In the genomic region with DNA sequence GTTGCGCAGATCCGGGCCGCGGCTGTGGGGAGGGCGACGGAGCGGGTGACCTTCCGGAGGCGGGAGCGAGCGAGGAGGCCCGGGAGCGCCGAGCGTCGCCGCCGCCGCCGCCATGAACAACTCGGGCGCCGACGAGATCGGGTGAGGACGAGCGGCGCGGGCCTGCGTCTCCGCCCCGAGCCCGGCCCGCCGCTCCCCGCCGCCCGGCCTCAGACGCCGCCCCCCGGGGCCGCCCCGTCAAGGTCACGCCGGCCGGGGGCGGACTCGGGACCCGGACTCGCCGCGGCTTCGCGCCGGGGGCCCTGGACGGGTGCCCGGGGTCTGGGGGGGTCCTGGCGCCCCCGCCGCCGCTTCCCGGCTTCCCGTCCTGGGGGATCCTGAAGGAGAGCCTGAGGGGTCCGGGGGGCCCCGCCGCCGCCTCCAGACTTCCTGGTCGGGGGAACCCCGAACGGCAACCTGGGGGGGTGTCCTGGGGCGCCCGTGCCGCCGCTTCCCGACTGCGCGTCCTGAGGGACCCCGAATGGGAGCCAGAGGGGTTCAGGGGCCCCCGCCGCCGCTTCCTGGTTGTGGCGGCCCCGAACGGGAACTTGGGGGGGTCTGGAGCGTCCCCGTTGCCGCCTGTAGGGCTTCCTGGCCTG, we compare ENCODE assay signal across 8 cellular contexts. TPM values are rescaled to one million over a fixed set of nuclear protein-coding genes. Genes with fewer than 3 reads are reported as not detected.
DNase-seq lines count a peak whose midpoint lies in the region; ATAC-seq and TF ChIP-seq lines count a peak whose summit lies in the region.

No MANE protein-coding gene starts in this region.

- peak overlapping the region; percentile 91 for H3K27ac ChIP-seq in RWPE2 (ENCODE audit: poor library complexity, severe bottlenecking)
- peak overlapping the region; percentile 95 to 99 (median 97) for H3K27ac ChIP-seq in transverse colon

- no peak for TF ChIP-seq EP300 in transverse colon (IDR thresholded peaks at IDR 0.05; ENCODE audit: low read depth)

- H3K36me3 ChIP-seq in RWPE2 (ENCODE audit: low read depth) = peaks cover 28% of the 10 kb centered on the region
- H3K36me3 ChIP-seq in mucosa of stomach (ENCODE audit: control insufficient read depth, insufficient read depth, low read length) = no peaks in the 10 kb centered on the region
- H3K36me3 ChIP-seq in transverse colon = no peaks in the 10 kb centered on the region

- DNase-seq in RWPE2 (ENCODE audit: low spot score) (no peak), transverse colon (peak; percentile 34), cerebellum (ENCODE audit: low spot score) (no peak)
- peak; percentile 38 for DNase-seq in central memory CD4-positive, alpha-beta T cell

- in situ Hi-C loops in transverse colon (cut with MboI; ENCODE audit: low pct_ligation_motif_present in 1 of 4, low pct_unique_long_range_greater_than_20kb in 1 of 4, low sequenced_read_pairs in 3 of 4) = no loop called here

- H3K4me1 ChIP-seq in RWPE2 (ENCODE audit: insufficient read depth, poor library complexity, severe bottlenecking) (peaks cover 10% of the 10 kb centered on the region), mucosa of stomach (ENCODE audit: control insufficient read depth, insufficient read depth, low read length) (peaks cover 38% of the 10 kb centered on the region), transverse colon (peaks cover 29 to 56% (median 46%) of the 10 kb centered on the region in 4 donors)

- TF ChIP-seq CTCF in GM12875 (IDR thresholded peaks at IDR 0.05; ENCODE audit: borderline replicate concordance, insufficient read depth, low read depth, low read length) = no peak
- TF ChIP-seq CTCF in RWPE2 (IDR thresholded peaks at IDR 0.05; ENCODE audit: poor library complexity, severe bottlenecking) = no peak
- TF ChIP-seq CTCF in transverse colon (IDR thresholded peaks at IDR 0.05) = no peak

- H3K9ac ChIP-seq in mucosa of stomach (ENCODE audit: low read length) = peak overlapping the region; percentile 87

- intact Hi-C loops in transverse colon (cut with DNase I; ENCODE audit: low total_unique reads) = loop anchor here (10.0 kb wide), 1 partner anchor 123 kb away; a partner anchor contains a TSS

- H3K9me3 ChIP-seq in RWPE2 (ENCODE audit: severe bottlenecking) = no peaks in the 10 kb centered on the region
- no peaks in the 10 kb centered on the region for H3K9me3 ChIP-seq in mucosa of stomach (ENCODE audit: control insufficient read depth, low read length)
- H3K9me3 ChIP-seq in transverse colon = no peaks in the 10 kb centered on the region

- no peak for TF ChIP-seq POLR2A in transverse colon (IDR thresholded peaks at IDR 0.05)

- H3K4me3 ChIP-seq in GM12875 (ENCODE audit: low read depth, low read length) = peak overlapping the region; percentile 96
- peak overlapping the region; percentile 83 for H3K4me3 ChIP-seq in RWPE2 (ENCODE audit: severe bottlenecking)
- H3K4me3 ChIP-seq in mucosa of stomach (ENCODE audit: low read length) = peak overlapping the region; percentile 45
- H3K4me3 ChIP-seq in transverse colon = peak overlapping the region; percentile 79 to 99 (median 96)

- no peaks in the 10 kb centered on the region for H3K27me3 ChIP-seq in RWPE2 (ENCODE audit: insufficient read depth, poor library complexity, severe bottlenecking)
- H3K27me3 ChIP-seq in mucosa of stomach (ENCODE audit: control insufficient read depth, insufficient read depth, low read length) = peaks cover under 1% of the 10 kb centered on the region
- peaks cover 12% of the 10 kb centered on the region for H3K27me3 ChIP-seq in transverse colon

- WGBS in transverse colon (ENCODE audit: low coverage in 1 of 2), 2 donors = 1% methylated on average over 33 of the region's 87 CpGs; no CpG with 5 or more reads in 1 of the 2 donors

- ATAC-seq in HG02623 (IDR thresholded peaks at IDR 0.05; ENCODE audit: unreplicated experiment) (peak; percentile 19), RWPE2 (ENCODE audit: low read depth) (no peak), HG03378 (IDR thresholded peaks at IDR 0.05; ENCODE audit: unreplicated experiment) (no peak)

RNA-seq across cellular contexts. Expression of a gene that starts 0.4 kb away (rescaled TPM):
- 10 to 100 TPM; 36.3 to 77.2 (median 41.6) TPM for total RNA-seq in transverse colon
- 26.9 TPM for total RNA-seq in cerebellum

RNA-seq across cellular contexts. Expression of a gene that starts 6.4 kb away (rescaled TPM):
- total RNA-seq in transverse colon = 1 to 10 TPM; 1.4 to 4.4 (median 2.9) TPM
- 10.3 TPM for total RNA-seq in cerebellum

RNA-seq across cellular contexts. Expression of a gene that starts 24.1 kb away (rescaled TPM):
- total RNA-seq in transverse colon (100 to 1,000 TPM in 3 of 4 donors, 10 to 100 TPM in 1; 32.2 to 196 (median 156) TPM), cerebellum (27.6 TPM)

RNA-seq across cellular contexts. Expression of a gene that starts 30.4 kb away (rescaled TPM):
- total RNA-seq in transverse colon = 1,000 to 10,000 TPM; 1,367 to 2,740 (median 2,511) TPM
- total RNA-seq in cerebellum = 280 TPM

RNA-seq across cellular contexts. Expression of a gene that starts 42.1 kb away (rescaled TPM):
- total RNA-seq in transverse colon (1 to 10 TPM in 1 of 4 donors, under 1 TPM in 3; under 0.01 to 6.0 (median 0.36) TPM), cerebellum (137 TPM)

Comparison
In these comparisons a context has a peak if more than half of its experiments do, and no peak if none do; other contexts are left out.
1. H3K4me3 ChIP-seq: peak in every context shown above with its lines; median percentile 96 in transverse colon; 96 in GM12875; 83 in RWPE2; 45 in mucosa of stomach.
2. DNase-seq: peak in central memory CD4-positive, alpha-beta T cell (single experiment) and transverse colon (single experiment); none in RWPE2 (single experiment) and cerebellum (single experiment).